Comparison of ENCODE assay signal across 25 cellular contexts in genomic region chr6:133108377-133108776, GRCh38.
"Had no signal": no experiment of that assay in that cellular context is flagged by ENCODE, and none has a peak within 500 bp of the region (broad histone marks: within the 10 kb centered on the region; RNA-seq: fewer than 3 reads in every experiment).

No MANE protein-coding gene starts in this region.

- H3K9me3 Mint-ChIP-seq: activated T-cell treated with anti-CD3 and anti-CD28 coated beads, Interleukin-2, amount 50 U/mL, for 24 hours; stimulated activated naive B cell treated with anti-CD40 and anti-IgM and Interleukin-4, amounts not matched to agents 10 μg/mL and 1 μg/mL and 100 μg/mL, for 72 hours had no signal

- H3K27me3 ChIP-seq: adrenal gland, ascending aorta, sigmoid colon, transverse colon, uterus had no signal

- H3K36me3 ChIP-seq: adrenal gland, ascending aorta, sigmoid colon, transverse colon, uterus, WERI-Rb-1 had no signal

- H3K4me2 ChIP-seq: smooth muscle cell had no signal

- H3K9me3 ChIP-seq: adrenal gland, ascending aorta, sigmoid colon, transverse colon, uterus had no signal

- H3K27ac ChIP-seq: adrenal gland, ascending aorta, epithelial cell of prostate, sigmoid colon, transverse colon, uterus, WERI-Rb-1 had no signal

- H3K27ac Mint-ChIP-seq: activated naive CD4-positive, alpha-beta T cell treated with anti-CD3 and anti-CD28 coated beads, Interleukin-2, amount 50 U/mL, for 72 hours; activated T-cell treated with anti-CD3 and anti-CD28 coated beads, Interleukin-2, amount 50 U/mL, for 24 hours; activated T-helper 17 cell treated with anti-CD3 and anti-CD28 coated beads, Interleukin-2, amount 50 U/mL, for 72 hours; progenitor cell of endocrine pancreas; stimulated activated naive B cell treated with anti-CD40 and anti-IgM and Interleukin-4, amounts not matched to agents 10 μg/mL and 1 μg/mL and 100 μg/mL, for 72 hours; T-cell had no signal

- H3K4me1 ChIP-seq: adrenal gland, ascending aorta, sigmoid colon, transverse colon, uterus had no signal

- H3K4me3 Mint-ChIP-seq: activated T-cell treated with anti-CD3 and anti-CD28 coated beads, Interleukin-2, amount 50 U/mL, for 24 hours; activated T-helper 17 cell treated with anti-CD3 and anti-CD28 coated beads, Interleukin-2, amount 50 U/mL, for 72 hours; stimulated activated naive B cell treated with anti-CD40 and anti-IgM and Interleukin-4, amounts not matched to agents 10 μg/mL and 1 μg/mL and 100 μg/mL, for 72 hours; T-cell had no signal

- DNase-seq: activated CD4-positive, alpha-beta T cell treated with anti-CD3 and anti-CD28 coated beads for 1 hour; activated CD8-positive, alpha-beta memory T cell treated with anti-CD3 and anti-CD28 coated beads for 24 hours; activated CD8-positive, alpha-beta memory T cell treated with anti-CD3 and anti-CD28 coated beads, Interleukin-2, amount 50 U/mL, for 4 hours; activated T-cell treated with anti-CD3 and anti-CD28 coated beads, Interleukin-2, amount 50 U/mL, for 24 hours; adrenal gland; central memory CD4-positive, alpha-beta T cell; glutamatergic neuron; hypothalamus; left cardiac atrium; retina; sigmoid colon; stimulated activated CD4-positive, alpha-beta T cell treated with anti-CD3 and anti-CD28 coated beads, Interleukin-15, amount 100 ng/mL, for 24 hours; stimulated activated CD4-positive, alpha-beta T cell treated with anti-CD3 and anti-CD28 coated beads, Interleukin-2, amount 100 ng/mL, for 48 hours; stimulated activated CD8-positive, alpha-beta memory T cell treated with anti-CD3 and anti-CD28 coated beads, Interleukin-4, amount 100 ng/mL, for 48 hours; stimulated activated naive B cell treated with anti-CD40 and anti-IgM and Interleukin-4, amounts not matched to agents 10 μg/mL and 1 μg/mL and 100 μg/mL, for 72 hours; T-cell; transverse colon; uterus; WERI-Rb-1 had no signal

- H3K36me3 Mint-ChIP-seq: activated naive CD4-positive, alpha-beta T cell treated with anti-CD3 and anti-CD28 coated beads, Interleukin-2, amount 50 U/mL, for 72 hours; stimulated activated naive B cell treated with anti-CD40 and anti-IgM and Interleukin-4, amounts not matched to agents 10 μg/mL and 1 μg/mL and 100 μg/mL, for 72 hours; T-cell had no signal

- H3K4me3 ChIP-seq: adrenal gland, ascending aorta, sigmoid colon, smooth muscle cell, transverse colon, uterus had no signal

- H3K4me1 Mint-ChIP-seq: activated T-helper 17 cell treated with anti-CD3 and anti-CD28 coated beads, Interleukin-2, amount 50 U/mL, for 72 hours; stimulated activated naive B cell treated with anti-CD40 and anti-IgM and Interleukin-4, amounts not matched to agents 10 μg/mL and 1 μg/mL and 100 μg/mL, for 72 hours; T-cell had no signal

- H3K27me3 Mint-ChIP-seq: stimulated activated naive B cell treated with anti-CD40 and anti-IgM and Interleukin-4, amounts not matched to agents 10 μg/mL and 1 μg/mL and 100 μg/mL, for 72 hours had no signal
